In genomic region chr20:9121211-9121610, GRCh38 we compare ENCODE assay signal across 16 cellular contexts. TPM values are rescaled to one million over a fixed set of nuclear protein-coding genes. Genes with fewer than 3 reads are reported as not detected.
DNase-seq lines count a peak whose midpoint lies in the region; TF ChIP-seq lines count a peak whose summit lies in the region.
"Had no signal": no experiment of that assay in that cellular context is flagged by ENCODE, and none has a peak within 500 bp of the region (broad histone marks: within the 10 kb centered on the region; RNA-seq: fewer than 3 reads in every experiment).

No MANE protein-coding gene starts in this region.

- H3K4me1 ChIP-seq in mammary epithelial cell (ENCODE audit: insufficient read depth, low read length): peaks cover 12% of the 10 kb centered on the region

- H3K27ac ChIP-seq in mammary epithelial cell (ENCODE audit: insufficient read depth, low read depth, low read length): no peak overlapping the region
- H3K27ac ChIP-seq: 22Rv1 had no signal

- dilution Hi-C loops in mammary epithelial cell (cut with HindIII; ENCODE audit: low sequenced_read_pairs): no loop called here

- H3K27me3 Mint-ChIP-seq in MCF 10A (ENCODE audit: insufficient read depth, unreplicated experiment) (no peaks in the 10 kb centered on the region), HFFc6 (ENCODE audit: insufficient read depth) (peaks cover 7% of the 10 kb centered on the region), brain (no peaks in the 10 kb centered on the region)
- H3K27me3 Mint-ChIP-seq: CD4-positive, alpha-beta memory T cell had no signal

- no peak overlapping the region for H3K4me3 Mint-ChIP-seq in MCF 10A (ENCODE audit: unreplicated experiment)
- no peak overlapping the region for H3K4me3 Mint-ChIP-seq in HFFc6
- H3K4me3 Mint-ChIP-seq in brain: peak overlapping the region in 1 of 5 experiments; percentile 5
- H3K4me3 Mint-ChIP-seq: H9 had no signal

- no peak for TF ChIP-seq CTCF in MCF 10A (IDR thresholded peaks at IDR 0.05; ENCODE audit: unreplicated experiment)
- no peak for TF ChIP-seq CTCF in mammary epithelial cell (conservative IDR thresholded peaks at IDR 0.05 in 1 of 2, IDR thresholded peaks at IDR 0.05 in 1 of 2; ENCODE audit: extremely low read depth in 1 of 2, insufficient read depth in 1 of 2, low read depth in 1 of 2, low read length in 2 of 2)
- TF ChIP-seq CTCF in HFFc6 (IDR thresholded peaks at IDR 0.05): no peak
- no peak for TF ChIP-seq CTCF in brain (conservative IDR thresholded peaks at IDR 0.05)

- DNase-seq in MCF 10A (ENCODE audit: unreplicated experiment) (no peak), mammary epithelial cell (no peak), HFFc6 (no peak), cerebellum (ENCODE audit: low spot score) (peak; percentile 43), NCI-H1694 treated with DMSO at 0.1 percent for 48 hours (lab: John Stamatoyannopoulos, UW) (no peak), H7 (no peak), NCI-H2227 (lab: John Stamatoyannopoulos, UW; ENCODE audit: unreplicated experiment) (no peak)
- DNase-seq: ACHN; Calu3; CD4-positive, alpha-beta memory T cell; COR-L47; DMS53; DMS79 treated with DMSO at 0.1 percent for 48 hours; H9 had no signal

- POLR2A ChIA-PET in MCF 10A (lab: Yijun Ruan, JAX): no interaction called here

- no peaks in the 10 kb centered on the region for H3K79me2 ChIP-seq in mammary epithelial cell (ENCODE audit: insufficient read depth, low read length)

- no peaks in the 10 kb centered on the region for H3K36me3 ChIP-seq in mammary epithelial cell (ENCODE audit: insufficient read depth, low read length)
- no peaks in the 10 kb centered on the region for H3K36me3 ChIP-seq in H7 (replicated peaks; ENCODE audit: control insufficient read depth, insufficient read depth, low read length)

- no peak overlapping the region for H3K4me2 ChIP-seq in mammary epithelial cell (ENCODE audit: insufficient read depth, low read depth, low read length)

- no peaks in the 10 kb centered on the region for H3K9me3 ChIP-seq in mammary epithelial cell (replicated peaks; ENCODE audit: insufficient read depth, low read length)

- CTCF ChIA-PET in MCF 10A (lab: Yijun Ruan, JAX): interaction anchor here (0.7 to 2.1 kb wide), 3 partner anchors 9 to 267 kb away, joined by 3 to 8 read pairs (median 6); no protein-coding TSS in a partner anchor
- CTCF ChIA-PET in mammary epithelial cell (lab: Charles Lee; ENCODE audit: low non-redundant PET): no interaction called here

- H4K20me1 ChIP-seq in mammary epithelial cell (ENCODE audit: insufficient read depth, low read length): no peaks in the 10 kb centered on the region

- H3K9me3 Mint-ChIP-seq in MCF 10A (ENCODE audit: unreplicated experiment) (no peaks in the 10 kb centered on the region), HFFc6 (no peaks in the 10 kb centered on the region), brain (no peaks in the 10 kb centered on the region)
- H3K9me3 Mint-ChIP-seq: H9 had no signal

- H3K27ac Mint-ChIP-seq in MCF 10A (ENCODE audit: low read depth, unreplicated experiment): peak overlapping the region; percentile 16
- H3K27ac Mint-ChIP-seq in HFFc6: peak overlapping the region; percentile 45
- peak overlapping the region in 3 of 5 experiments; percentile 5 to 71 (median 47) for H3K27ac Mint-ChIP-seq in brain
- H3K27ac Mint-ChIP-seq: CD4-positive, alpha-beta memory T cell had no signal

- H3K4me1 Mint-ChIP-seq in MCF 10A (ENCODE audit: insufficient read depth, unreplicated experiment) (peaks cover 17% of the 10 kb centered on the region), HFFc6 (ENCODE audit: low read depth) (peaks cover 46% of the 10 kb centered on the region), brain (peaks cover 36% of the 10 kb centered on the region)
- H3K4me1 Mint-ChIP-seq: CD4-positive, alpha-beta memory T cell; H9 had no signal

- H3K4me3 ChIP-seq in mammary epithelial cell (replicated peaks in 1 of 3; ENCODE audit: insufficient read depth in 1 of 3, low read depth in 2 of 3, low read length in 3 of 3) (no peak overlapping the region), H7 (ENCODE audit: insufficient read depth, low read depth, low read length) (no peak overlapping the region)

- no peak overlapping the region for H2AFZ ChIP-seq in mammary epithelial cell (ENCODE audit: low read depth, low read length)

- WGBS in mammary epithelial cell (ENCODE audit: low coverage, missing lambda C conversion rate): 100% methylated on average over 5 of the region's 6 CpGs

- peaks cover 6% of the 10 kb centered on the region for H3K36me3 Mint-ChIP-seq in MCF 10A (ENCODE audit: insufficient read depth, unreplicated experiment)
- H3K36me3 Mint-ChIP-seq in HFFc6 (ENCODE audit: low read depth): peaks cover 21% of the 10 kb centered on the region
- H3K36me3 Mint-ChIP-seq in brain: no peaks in the 10 kb centered on the region
- H3K36me3 Mint-ChIP-seq: CD4-positive, alpha-beta memory T cell had no signal

- no TSS peak for BruUV-seq in MCF 10A (replicated peaks; lab: Mats Ljungman, UMichigan)
- BruUV-seq in mammary epithelial cell (replicated peaks; lab: Mats Ljungman, UMichigan): no TSS peak

- intact Hi-C loops in MCF 10A (cut with micrococcal nuclease): loop anchor here (10.0 kb wide), 1 partner anchor 64 kb away; no protein-coding TSS in a partner anchor
- intact Hi-C loops in mammary epithelial cell (cut with micrococcal nuclease): no loop called here

- in situ Hi-C loops in mammary epithelial cell (cut with MboI; ENCODE audit: low sequenced_read_pairs in 2 of 2): no loop called here

- no peak overlapping the region for H3K9ac ChIP-seq in mammary epithelial cell (ENCODE audit: insufficient read depth, low read length)

- H3K27me3 ChIP-seq in mammary epithelial cell (ENCODE audit: insufficient read depth, low read length) (no peaks in the 10 kb centered on the region), H7 (ENCODE audit: control insufficient read depth, insufficient read depth, low read length) (no peaks in the 10 kb centered on the region)

RNA-seq across cellular contexts. Expression of gene PLCB4, which starts 52.3 kb away (rescaled TPM):
- 0.22 and 0.91 TPM in 2 replicates for total RNA-seq in MCF 10A (2022)
- 1 to 10 TPM in 1 of 2 donors, under 1 TPM in 1; 0.19 to 4.8 TPM for total RNA-seq in mammary epithelial cell
- polyA plus RNA-seq in mammary epithelial cell: 3.8 TPM
- 7.5 TPM for polyA minus RNA-seq in mammary epithelial cell
- total RNA-seq in HFFc6 (2021; fragmentation: NEBNext Ultra II Directional; extraction: Animal tissue kit (Norgen Biotek cat#: 25700)): 10 to 100 TPM; 71.8 to 95.7 (median 79.1) TPM
- polyA plus RNA-seq in brain (ENCODE audit: insufficient read depth, low read depth, low replicate concordance): 7.5 TPM
- total RNA-seq in cerebellum: 36.4 TPM
- 3.4 and 4.7 TPM in 2 replicates for total RNA-seq in H7 (2014; rRNA removed; shearing (Covaris generic))
- total RNA-seq: CD4-positive, alpha-beta memory T cell had no signal
- polyA plus RNA-seq: CD4-positive, alpha-beta memory T cell had no signal
